ENCODE assay signal across 1 cellular context in genomic region chr22:29799217-29799680, GRCh38.
TF ChIP-seq lines count a peak whose summit lies in the region.

No MANE protein-coding gene starts in this region.

TF ChIP-seq in HepG2, 621 proteins besides CTCF, POLR2A, EP300 and RAD21 (continued from another document and continues in another):
- TF ChIP-seq, protein P1, sequence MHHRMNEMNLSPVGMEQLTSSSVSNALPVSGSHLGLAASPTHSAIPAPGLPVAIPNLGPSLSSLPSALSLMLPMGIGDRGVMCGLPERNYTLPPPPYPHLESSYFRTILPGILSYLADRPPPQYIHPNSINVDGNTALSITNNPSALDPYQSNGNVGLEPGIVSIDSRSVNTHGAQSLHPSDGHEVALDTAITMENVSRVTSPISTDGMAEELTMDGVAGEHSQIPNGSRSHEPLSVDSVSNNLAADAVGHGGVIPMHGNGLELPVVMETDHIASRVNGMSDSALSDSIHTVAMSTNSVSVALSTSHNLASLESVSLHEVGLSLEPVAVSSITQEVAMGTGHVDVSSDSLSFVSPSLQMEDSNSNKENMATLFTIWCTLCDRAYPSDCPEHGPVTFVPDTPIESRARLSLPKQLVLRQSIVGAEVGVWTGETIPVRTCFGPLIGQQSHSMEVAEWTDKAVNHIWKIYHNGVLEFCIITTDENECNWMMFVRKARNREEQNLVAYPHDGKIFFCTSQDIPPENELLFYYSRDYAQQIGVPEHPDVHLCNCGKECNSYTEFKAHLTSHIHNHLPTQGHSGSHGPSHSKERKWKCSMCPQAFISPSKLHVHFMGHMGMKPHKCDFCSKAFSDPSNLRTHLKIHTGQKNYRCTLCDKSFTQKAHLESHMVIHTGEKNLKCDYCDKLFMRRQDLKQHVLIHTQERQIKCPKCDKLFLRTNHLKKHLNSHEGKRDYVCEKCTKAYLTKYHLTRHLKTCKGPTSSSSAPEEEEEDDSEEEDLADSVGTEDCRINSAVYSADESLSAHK (CRISPR knock-in tag; IDR thresholded peaks at IDR 0.05; ENCODE audit: borderline replicate concordance), result no peak
- TF ChIP-seq ZNF253 (CRISPR knock-in tag; IDR thresholded peaks at IDR 0.05; ENCODE audit: borderline replicate concordance) (no peak), CHCHD3 (CRISPR knock-in tag; IDR thresholded peaks at IDR 0.05) (no peak), CERS6 (CRISPR knock-in tag; IDR thresholded peaks at IDR 0.05) (no peak), STAT5B (CRISPR knock-in tag; IDR thresholded peaks at IDR 0.05) (no peak), SKI (IDR thresholded peaks at IDR 0.05; ENCODE audit: partially characterized antibody) (peak; percentile 77), ZNF589 (CRISPR knock-in tag; conservative IDR thresholded peaks at IDR 0.05) (no peak), ZNF382 (CRISPR knock-in tag; IDR thresholded peaks at IDR 0.05; ENCODE audit: borderline replicate concordance) (no peak), LCORL (IDR thresholded peaks at IDR 0.05) (no peak), LCORL (CRISPR knock-in tag; IDR thresholded peaks at IDR 0.05) (peak; percentile 50; the same call in 1 of the 2 replicates), ZNF784 (CRISPR knock-in tag; IDR thresholded peaks at IDR 0.05; ENCODE audit: borderline replicate concordance) (no peak), SCMH1 (CRISPR knock-in tag; IDR thresholded peaks at IDR 0.05; ENCODE audit: borderline replicate concordance) (no peak), PAX8 (CRISPR knock-in tag; IDR thresholded peaks at IDR 0.05; ENCODE audit: borderline replicate concordance) (no peak), ZNF530 (CRISPR knock-in tag; IDR thresholded peaks at IDR 0.05; ENCODE audit: low read depth) (no peak), HNRNPK (IDR thresholded peaks at IDR 0.05; ENCODE audit: low read depth, low read length, poor library complexity, severe bottlenecking) (no peak), HMGA1 (CRISPR knock-in tag; conservative IDR thresholded peaks at IDR 0.05) (no peak), MYC (CRISPR knock-in tag; IDR thresholded peaks at IDR 0.05; ENCODE audit: borderline replicate concordance) (no peak), ZNF691 (CRISPR knock-in tag; IDR thresholded peaks at IDR 0.05; ENCODE audit: borderline replicate concordance, low read depth) (peak; percentile 80; the same call in 1 of the 2 replicates), CHD2 (IDR thresholded peaks at IDR 0.05; ENCODE audit: low read depth, low read length) (no peak), SSRP1 (CRISPR knock-in tag; IDR thresholded peaks at IDR 0.05) (peak; percentile 70; the same call in 1 of the 2 replicates), ZNF614 (CRISPR knock-in tag; IDR thresholded peaks at IDR 0.05; ENCODE audit: borderline replicate concordance) (peak; percentile 58; the same call in 1 of the 2 replicates), ZNF746 (CRISPR knock-in tag; IDR thresholded peaks at IDR 0.05) (no peak), ZNF569 (CRISPR knock-in tag; IDR thresholded peaks at IDR 0.05; ENCODE audit: borderline replicate concordance) (no peak), MEIS1 (CRISPR knock-in tag; IDR thresholded peaks at IDR 0.05; ENCODE audit: borderline replicate concordance) (no peak), ZFP90 (CRISPR knock-in tag; IDR thresholded peaks at IDR 0.05; ENCODE audit: borderline replicate concordance) (no peak), HOXA3 (CRISPR knock-in tag; IDR thresholded peaks at IDR 0.05) (peak; percentile 47), ZNF407 (CRISPR knock-in tag; IDR thresholded peaks at IDR 0.05; ENCODE audit: not compliant biosample characterization) (no peak), KLF15 (CRISPR knock-in tag; IDR thresholded peaks at IDR 0.05; ENCODE audit: borderline replicate concordance) (no peak), KLF9 (CRISPR knock-in tag; IDR thresholded peaks at IDR 0.05; ENCODE audit: low read depth) (0 out of 2 replicates have a peak, but pooled peaks have one; percentile 43), ZNF552 (CRISPR knock-in tag; IDR thresholded peaks at IDR 0.05; ENCODE audit: borderline replicate concordance) (no peak), ZBTB46 (CRISPR knock-in tag; IDR thresholded peaks at IDR 0.05; ENCODE audit: borderline replicate concordance) (no peak), NFKB2 (CRISPR knock-in tag; IDR thresholded peaks at IDR 0.05; ENCODE audit: borderline replicate concordance) (no peak), SOX13 (IDR thresholded peaks at IDR 0.05) (no peak), SOX13 (CRISPR knock-in tag; conservative IDR thresholded peaks at IDR 0.05 in 1 of 2, IDR thresholded peaks at IDR 0.05 in 1 of 2) (peak in 1 of 2 experiments; percentile 25; a peak in 1 of 4 replicates)
- TF ChIP-seq, protein P2, sequence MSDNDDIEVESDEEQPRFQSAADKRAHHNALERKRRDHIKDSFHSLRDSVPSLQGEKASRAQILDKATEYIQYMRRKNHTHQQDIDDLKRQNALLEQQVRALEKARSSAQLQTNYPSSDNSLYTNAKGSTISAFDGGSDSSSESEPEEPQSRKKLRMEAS (IDR thresholded peaks at IDR 0.05), result peak; percentile 13; the same call in 1 of the 2 replicates
- TF ChIP-seq, protein P3, sequence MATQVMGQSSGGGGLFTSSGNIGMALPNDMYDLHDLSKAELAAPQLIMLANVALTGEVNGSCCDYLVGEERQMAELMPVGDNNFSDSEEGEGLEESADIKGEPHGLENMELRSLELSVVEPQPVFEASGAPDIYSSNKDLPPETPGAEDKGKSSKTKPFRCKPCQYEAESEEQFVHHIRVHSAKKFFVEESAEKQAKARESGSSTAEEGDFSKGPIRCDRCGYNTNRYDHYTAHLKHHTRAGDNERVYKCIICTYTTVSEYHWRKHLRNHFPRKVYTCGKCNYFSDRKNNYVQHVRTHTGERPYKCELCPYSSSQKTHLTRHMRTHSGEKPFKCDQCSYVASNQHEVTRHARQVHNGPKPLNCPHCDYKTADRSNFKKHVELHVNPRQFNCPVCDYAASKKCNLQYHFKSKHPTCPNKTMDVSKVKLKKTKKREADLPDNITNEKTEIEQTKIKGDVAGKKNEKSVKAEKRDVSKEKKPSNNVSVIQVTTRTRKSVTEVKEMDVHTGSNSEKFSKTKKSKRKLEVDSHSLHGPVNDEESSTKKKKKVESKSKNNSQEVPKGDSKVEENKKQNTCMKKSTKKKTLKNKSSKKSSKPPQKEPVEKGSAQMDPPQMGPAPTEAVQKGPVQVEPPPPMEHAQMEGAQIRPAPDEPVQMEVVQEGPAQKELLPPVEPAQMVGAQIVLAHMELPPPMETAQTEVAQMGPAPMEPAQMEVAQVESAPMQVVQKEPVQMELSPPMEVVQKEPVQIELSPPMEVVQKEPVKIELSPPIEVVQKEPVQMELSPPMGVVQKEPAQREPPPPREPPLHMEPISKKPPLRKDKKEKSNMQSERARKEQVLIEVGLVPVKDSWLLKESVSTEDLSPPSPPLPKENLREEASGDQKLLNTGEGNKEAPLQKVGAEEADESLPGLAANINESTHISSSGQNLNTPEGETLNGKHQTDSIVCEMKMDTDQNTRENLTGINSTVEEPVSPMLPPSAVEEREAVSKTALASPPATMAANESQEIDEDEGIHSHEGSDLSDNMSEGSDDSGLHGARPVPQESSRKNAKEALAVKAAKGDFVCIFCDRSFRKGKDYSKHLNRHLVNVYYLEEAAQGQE (IDR thresholded peaks at IDR 0.05; ENCODE audit: borderline replicate concordance in 1 of 2, low read depth in 1 of 2, low read length in 2 of 2), result no peak
- TF ChIP-seq, protein P4, sequence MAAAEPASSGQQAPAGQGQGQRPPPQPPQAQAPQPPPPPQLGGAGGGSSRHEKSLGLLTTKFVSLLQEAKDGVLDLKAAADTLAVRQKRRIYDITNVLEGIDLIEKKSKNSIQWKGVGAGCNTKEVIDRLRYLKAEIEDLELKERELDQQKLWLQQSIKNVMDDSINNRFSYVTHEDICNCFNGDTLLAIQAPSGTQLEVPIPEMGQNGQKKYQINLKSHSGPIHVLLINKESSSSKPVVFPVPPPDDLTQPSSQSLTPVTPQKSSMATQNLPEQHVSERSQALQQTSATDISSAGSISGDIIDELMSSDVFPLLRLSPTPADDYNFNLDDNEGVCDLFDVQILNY (CRISPR knock-in tag; conservative IDR thresholded peaks at IDR 0.05), result no peak
